In the genomic region with DNA sequence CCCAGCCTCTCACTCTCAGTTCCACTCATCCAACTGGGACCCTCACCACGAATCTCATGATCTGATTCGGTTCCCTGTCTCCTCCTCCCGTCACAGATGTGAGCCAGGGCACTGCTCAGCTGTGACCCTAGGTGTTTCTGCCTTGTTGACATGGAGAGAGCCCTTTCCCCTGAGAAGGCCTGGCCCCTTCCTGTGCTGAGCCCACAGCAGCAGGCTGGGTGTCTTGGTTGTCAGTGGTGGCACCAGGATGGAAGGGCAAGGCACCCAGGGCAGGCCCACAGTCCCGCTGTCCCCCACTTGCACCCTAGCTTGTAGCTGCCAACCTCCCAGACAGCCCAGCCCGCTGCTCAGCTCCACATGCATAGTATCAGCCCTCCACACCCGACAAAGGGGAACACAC, we compare ENCODE assay signal across 16 cellular contexts. TPM values are rescaled to one million over a fixed set of nuclear protein-coding genes. Genes with fewer than 3 reads are reported as not detected.
DNase-seq lines count a peak whose midpoint lies in the region; ATAC-seq, FAIRE-seq and TF ChIP-seq lines count a peak whose summit lies in the region.
"Had no signal": no experiment of that assay in that cellular context is flagged by ENCODE, and none has a peak within 500 bp of the region (broad histone marks: within the 10 kb centered on the region; RNA-seq: fewer than 3 reads in every experiment).

No MANE protein-coding gene starts in this region.

- H3K4me1 Mint-ChIP-seq in Calu3 (ENCODE audit: low read depth, unreplicated experiment), result no peaks in the 10 kb centered on the region
- H3K4me1 Mint-ChIP-seq in naive B cell, result peaks cover 34 to 53% (median 42%) of the 10 kb centered on the region in 3 donors

- ATAC-seq in A549 (peak; percentile 15 to 25; a peak in 4 of 6 replicates), naive B cell (ENCODE audit: low read depth in 2 of 2) (no peak), gastroesophageal sphincter (no peak), GM18907 (IDR thresholded peaks at IDR 0.05; ENCODE audit: unreplicated experiment) (no peak)

- H3K9me3 Mint-ChIP-seq in Calu3 (ENCODE audit: low read depth, unreplicated experiment) (no peaks in the 10 kb centered on the region), naive B cell (no peaks in the 10 kb centered on the region)

- TF ChIP-seq EP300 in A549 (IDR thresholded peaks at IDR 0.05) (no peak), gastroesophageal sphincter (IDR thresholded peaks at IDR 0.05) (no peak)

- H3K27ac ChIP-seq in A549 (no peak overlapping the region), adrenal gland (peak overlapping the region in 3 of 5 donors; percentile 26 to 75 (median 41)), gastroesophageal sphincter (peak overlapping the region in 2 of 4 donors; percentile 31 to 47), mammary epithelial cell (ENCODE audit: insufficient read depth, low read depth, low read length) (no peak overlapping the region)
- H3K27ac ChIP-seq: C4-2B had no signal

- H3K9ac ChIP-seq in mammary epithelial cell (ENCODE audit: insufficient read depth, low read length), result no peak overlapping the region

- BruUV-seq in Calu3 (replicated peaks; lab: Mats Ljungman, UMichigan) (no TSS peak), mammary epithelial cell (replicated peaks; lab: Mats Ljungman, UMichigan) (no TSS peak)

- WGBS in A549 (ENCODE audit: missing lambda C conversion rate), result 91% methylated on average over 6 of the region's 6 CpGs
- WGBS in adrenal gland, 4 donors, result 90 to 96% (median 94%) methylated on average over 6 of the region's 6 CpGs
- WGBS in gastroesophageal sphincter (ENCODE audit: low coverage in 1 of 2), 2 donors, result no CpG with 5 or more reads among the region's 6 CpGs
- 88% methylated on average over 6 of the region's 6 CpGs for WGBS in mammary epithelial cell (ENCODE audit: low coverage, missing lambda C conversion rate)

- in situ Hi-C loops in mammary epithelial cell (cut with MboI; ENCODE audit: low sequenced_read_pairs in 2 of 2), result no loop called here

- DNase-seq in A549 (ENCODE audit: low read depth in 1 of 2, low spot score in 1 of 2) (no peak), Calu3 (no peak), adrenal gland (no peak), naive B cell (no peak), GM12892 (ENCODE audit: insufficient read length) (no peak), mammary epithelial cell (no peak)
- DNase-seq: effector memory CD4-positive, alpha-beta T cell; foreskin fibroblast; NCI-H2081; stomach had no signal

- H3K4me3 ChIP-seq in A549 (no peak overlapping the region), adrenal gland (no peak overlapping the region), gastroesophageal sphincter (no peak overlapping the region), mammary epithelial cell (replicated peaks in 1 of 3; ENCODE audit: insufficient read depth in 1 of 3, low read depth in 2 of 3, low read length in 3 of 3) (no peak overlapping the region)
- H3K4me3 ChIP-seq: HAP-1, stomach had no signal

- no peak for FAIRE-seq in A549 (lab: Jason Lieb, UNC)
- no peak for FAIRE-seq in GM12892 (lab: Jason Lieb, UNC)
- FAIRE-seq: G401.6, TTC549 had no signal

- no peak for TF ChIP-seq POLR2A in A549 (IDR thresholded peaks at IDR 0.05; ENCODE audit: low read length)
- no peak for TF ChIP-seq POLR2A in adrenal gland (IDR thresholded peaks at IDR 0.05)
- TF ChIP-seq POLR2A in gastroesophageal sphincter (IDR thresholded peaks at IDR 0.05), result no peak
- TF ChIP-seq POLR2A in GM12892 (IDR thresholded peaks at IDR 0.05; ENCODE audit: low read depth, low read length), result no peak

- H3K27me3 ChIP-seq in adrenal gland, result no peaks in the 10 kb centered on the region
- H3K27me3 ChIP-seq in gastroesophageal sphincter, result no peaks in the 10 kb centered on the region
- H3K27me3 ChIP-seq in mammary epithelial cell (ENCODE audit: insufficient read depth, low read length), result no peaks in the 10 kb centered on the region
- H3K27me3 ChIP-seq: stomach had no signal

- H2AFZ ChIP-seq in mammary epithelial cell (ENCODE audit: low read depth, low read length), result no peak overlapping the region

- peaks cover 54% of the 10 kb centered on the region for H3K36me3 Mint-ChIP-seq in Calu3 (ENCODE audit: insufficient read depth, unreplicated experiment)
- peaks cover 13 to 15% of the 10 kb centered on the region in 2 donors for H3K36me3 Mint-ChIP-seq in naive B cell

- no peaks in the 10 kb centered on the region for H3K27me3 Mint-ChIP-seq in Calu3 (ENCODE audit: unreplicated experiment)
- H3K27me3 Mint-ChIP-seq in naive B cell, result no peaks in the 10 kb centered on the region

- intact Hi-C loops in Calu3 (cut with micrococcal nuclease; ENCODE audit: unreplicated experiment), result no loop called here
- intact Hi-C loops in adrenal gland (cut with DNase I), result no loop called here
- intact Hi-C loops in mammary epithelial cell (cut with micrococcal nuclease), result no loop called here

- H3K4me2 ChIP-seq in A549 (no peak overlapping the region), mammary epithelial cell (ENCODE audit: insufficient read depth, low read depth, low read length) (no peak overlapping the region)

- H3K36me3 ChIP-seq in adrenal gland (replicated peaks in 1 of 2) (peaks cover 0 to 13% of the 10 kb centered on the region in 2 donors), gastroesophageal sphincter (peaks cover 0 to 64% of the 10 kb centered on the region in 2 donors), mammary epithelial cell (ENCODE audit: insufficient read depth, low read length) (peaks cover 4% of the 10 kb centered on the region)

- CTCF ChIA-PET in A549 (lab: Yijun Ruan, JAX), result interaction anchor here (0.6 to 4.3 kb wide), 7 partner anchors 15 to 168 kb away, joined by 3 to 20 read pairs (median 9); partner anchors contain the start of gene KANSL1
- CTCF ChIA-PET in Calu3 (lab: Charles Lee), result no interaction called here
- CTCF ChIA-PET in mammary epithelial cell (lab: Charles Lee; ENCODE audit: low non-redundant PET), result no interaction called here

- no peaks in the 10 kb centered on the region for H3K79me2 ChIP-seq in mammary epithelial cell (ENCODE audit: insufficient read depth, low read length)

- H3K27ac Mint-ChIP-seq in Calu3 (ENCODE audit: unreplicated experiment) (peak overlapping the region; percentile 78), naive B cell (peak overlapping the region in 5 of 6 donors; percentile 69 to 92 (median 83))

- H3K9me3 ChIP-seq in A549 (no peaks in the 10 kb centered on the region), adrenal gland (replicated peaks in 1 of 3) (no peaks in the 10 kb centered on the region), gastroesophageal sphincter (no peaks in the 10 kb centered on the region), mammary epithelial cell (replicated peaks; ENCODE audit: insufficient read depth, low read length) (no peaks in the 10 kb centered on the region)
- H3K9me3 ChIP-seq: HAP-1, stomach had no signal

- H3K4me3 Mint-ChIP-seq in Calu3 (ENCODE audit: low read depth, unreplicated experiment) (no peak overlapping the region), naive B cell (peak overlapping the region in 4 of 8 donors; percentile 14 to 83 (median 40))

- POLR2A ChIA-PET in A549 (lab: Yijun Ruan, JAX), result no interaction called here

- H4K20me1 ChIP-seq in mammary epithelial cell (ENCODE audit: insufficient read depth, low read length), result no peaks in the 10 kb centered on the region

- TF ChIP-seq CTCF in A549 (IDR thresholded peaks at IDR 0.05) (no peak), Calu3 (IDR thresholded peaks at IDR 0.05; ENCODE audit: unreplicated experiment) (no peak), adrenal gland (IDR thresholded peaks at IDR 0.05) (no peak), gastroesophageal sphincter (IDR thresholded peaks at IDR 0.05) (no peak), mammary epithelial cell (conservative IDR thresholded peaks at IDR 0.05 in 1 of 2, IDR thresholded peaks at IDR 0.05 in 1 of 2; ENCODE audit: extremely low read depth in 1 of 2, insufficient read depth in 1 of 2, low read depth in 1 of 2, low read length in 2 of 2) (no peak)

- H3K4me1 ChIP-seq in A549, result no peaks in the 10 kb centered on the region
- peaks cover 8 to 31% of the 10 kb centered on the region in 2 donors for H3K4me1 ChIP-seq in adrenal gland (replicated peaks in 1 of 2)
- peaks cover 0 to 19% (median 0%) of the 10 kb centered on the region in 3 donors for H3K4me1 ChIP-seq in gastroesophageal sphincter
- no peaks in the 10 kb centered on the region for H3K4me1 ChIP-seq in mammary epithelial cell (ENCODE audit: insufficient read depth, low read length)
- H3K4me1 ChIP-seq: HAP-1 had no signal

- dilution Hi-C loops in mammary epithelial cell (cut with HindIII; ENCODE audit: low sequenced_read_pairs), result no loop called here

- no peak for TF ChIP-seq RAD21 in A549 (conservative IDR thresholded peaks at IDR 0.05 in 1 of 2, IDR thresholded peaks at IDR 0.05 in 1 of 2)

TF ChIP-seq in A549, 52 proteins besides CTCF, POLR2A, EP300 and RAD21 (continues in another document):
- TF ChIP-seq CHD2 (IDR thresholded peaks at IDR 0.05; ENCODE audit: low read length, partially characterized antibody) (no peak), HES2 (IDR thresholded peaks at IDR 0.05) (no peak), HOXA7 (CRISPR knock-in tag; IDR thresholded peaks at IDR 0.05) (no peak), EHMT2 (IDR thresholded peaks at IDR 0.05; ENCODE audit: low read depth) (no peak), SMC3 (IDR thresholded peaks at IDR 0.05) (no peak), ELK1 (IDR thresholded peaks at IDR 0.05; ENCODE audit: low read depth, low read length) (no peak)

RNA-seq across cellular contexts. Expression of gene STH, which starts 26.5 kb away (rescaled TPM):
- polyA plus RNA-seq in A549 (2011; rRNA removed) (not detected in 2 replicates), A549 (2017; fragmentation: RNase III; extraction: RNeasy Plus Mini Kit Qiagen cat#74134 plus additional on column Dnase treatment) (not detected in 3 replicates), adrenal gland (not detected), naive B cell (ENCODE audit: low read depth in 6 of 6) (not detected), mammary epithelial cell (not detected)
- polyA plus RNA-seq in A549 (2012; cell fraction: cytosol; rRNA removed), result not detected in 2 replicates
- not detected in 2 replicates for polyA plus RNA-seq in A549 (2012; cell fraction: nucleus; rRNA removed)
- not detected in 2 replicates for polyA minus RNA-seq in A549 (2011; rRNA and poly(A)+ RNA removed)
- total RNA-seq in Calu3 (2022) (not detected in 2 replicates), adrenal gland (not detected), gastroesophageal sphincter (not detected), mammary epithelial cell (not detected)
- polyA plus RNA-seq in GM12892 (2012; ENCODE audit: missing spikeins), result not detected
- polyA minus RNA-seq in mammary epithelial cell, result not detected
- total RNA-seq: stomach had no signal
- polyA plus RNA-seq: stomach had no signal

Comparison
In these comparisons a context has a peak if more than half of its experiments do, and no peak if none do; other contexts are left out.
1. ATAC-seq: peak in A549 (2 of 2); none in naive B cell (0 of 2), gastroesophageal sphincter (single experiment) and GM18907 (single experiment).
2. H3K27ac ChIP-seq: peak in adrenal gland (3 of 5); none in A549 (0 of 2) and mammary epithelial cell (single experiment).